18 cellular contexts compared by ENCODE assay signal in genomic region chr2:159053186-159054031, GRCh38.
DNase-seq lines count a peak whose midpoint lies in the region; ATAC-seq and TF ChIP-seq lines count a peak whose summit lies in the region.
"Had no signal": no experiment of that assay in that cellular context is flagged by ENCODE, and none has a peak within 500 bp of the region (broad histone marks: within the 10 kb centered on the region; RNA-seq: fewer than 3 reads in every experiment).

No MANE protein-coding gene starts in this region.

- H3K27ac ChIP-seq in brain microvascular endothelial cell: peak overlapping the region; percentile 71
- H3K27ac ChIP-seq in prostate gland: no peak overlapping the region
- H3K27ac ChIP-seq: 22Rv1, testis had no signal

- DNase-seq in NCI-H2171 treated with DMSO at 0.1 percent for 48 hours (lab: John Stamatoyannopoulos, UW) (peak; percentile 19), NCI-H2171 (lab: John Stamatoyannopoulos, UW) (no peak), brain microvascular endothelial cell (peak; percentile 88), hepatic stellate cell (ENCODE audit: low spot score) (peak; percentile 39), NCI-H128 (lab: John Stamatoyannopoulos, UW; ENCODE audit: unreplicated experiment) (no peak), H7 (no peak), prostate gland (ENCODE audit: low spot score) (no peak)
- DNase-seq: activated CD8-positive, alpha-beta memory T cell treated with anti-CD3 and anti-CD28 coated beads for 24 hours; anterior cingulate cortex; Caco-2; dorsolateral prefrontal cortex; NCI-H187 treated with DMSO at 0.1 percent for 48 hours; T-cell; testis had no signal

- WGBS in prostate gland: 80% methylated on average over 3 of the region's 3 CpGs

- H3K4me3 ChIP-seq in brain microvascular endothelial cell (ENCODE audit: low read depth, low read length) (no peak overlapping the region), H7 (ENCODE audit: insufficient read depth, low read depth, low read length) (no peak overlapping the region), prostate gland (no peak overlapping the region)
- H3K4me3 ChIP-seq: dorsolateral prefrontal cortex, HAP-1, testis had no signal

- H3K36me3 ChIP-seq in brain microvascular endothelial cell (replicated peaks) (no peaks in the 10 kb centered on the region), H7 (replicated peaks; ENCODE audit: control insufficient read depth, insufficient read depth, low read length) (no peaks in the 10 kb centered on the region), prostate gland (no peaks in the 10 kb centered on the region)
- H3K36me3 ChIP-seq: HAP-1 had no signal

- H3K27me3 ChIP-seq in brain microvascular endothelial cell (replicated peaks): no peaks in the 10 kb centered on the region
- no peaks in the 10 kb centered on the region for H3K27me3 ChIP-seq in H7 (ENCODE audit: control insufficient read depth, insufficient read depth, low read length)
- no peaks in the 10 kb centered on the region for H3K27me3 ChIP-seq in prostate gland (replicated peaks; ENCODE audit: insufficient read depth)
- H3K27me3 ChIP-seq: dorsolateral prefrontal cortex, testis had no signal

- intact Hi-C loops in prostate gland (cut with DNase I): loop anchor here (2.0 kb wide), 1 partner anchor 41 kb away; no protein-coding TSS in a partner anchor

- no peaks in the 10 kb centered on the region for H3K9me3 ChIP-seq in prostate gland
- H3K9me3 ChIP-seq: Caco-2, HAP-1, testis had no signal

- TF ChIP-seq POLR2A in prostate gland (IDR thresholded peaks at IDR 0.05): no peak

- in situ Hi-C loops in brain microvascular endothelial cell (cut with HindIII; ENCODE audit: low pct_ligation_motif_present, low sequenced_read_pairs): loop anchor here (25.0 kb wide), 1 partner anchor 91 kb away; the partner anchor contains the start of gene TANC1

- TF ChIP-seq CTCF in brain microvascular endothelial cell (IDR thresholded peaks at IDR 0.05; ENCODE audit: low read depth, low read length, missing control alignments): no peak
- TF ChIP-seq CTCF in prostate gland (IDR thresholded peaks at IDR 0.05): no peak

- no peak for ATAC-seq in GM21825 (IDR thresholded peaks at IDR 0.05; ENCODE audit: unreplicated experiment)
- ATAC-seq: sciatic nerve, T-cell had no signal

- H3K4me1 ChIP-seq in prostate gland (replicated peaks): no peaks in the 10 kb centered on the region
- H3K4me1 ChIP-seq: HAP-1, testis had no signal

Comparison
In these comparisons a context has a peak if more than half of its experiments do, and no peak if none do; other contexts are left out.
1. DNase-seq: peak in NCI-H2171 treated with DMSO at 0.1 percent for 48 hours (single experiment), brain microvascular endothelial cell (single experiment) and hepatic stellate cell (single experiment); none in NCI-H2171 (single experiment), NCI-H128 (single experiment), H7 (single experiment) and prostate gland (single experiment).